ENCODE assay signal across 14 cellular contexts in genomic region chr14:25896777-25897176, GRCh38.
DNase-seq lines count a peak whose midpoint lies in the region; TF ChIP-seq lines count a peak whose summit lies in the region.
"Had no signal": no experiment of that assay in that cellular context is flagged by ENCODE, and none has a peak within 500 bp of the region (broad histone marks: within the 10 kb centered on the region; RNA-seq: fewer than 3 reads in every experiment).

No MANE protein-coding gene starts in this region.

- no peak overlapping the region for H2AK5ac ChIP-seq in H9 (ENCODE audit: insufficient read length, low read length)

- H4K91ac ChIP-seq in H9 (ENCODE audit: insufficient read length, low read depth, low read length) = no peak overlapping the region

- H3K4ac ChIP-seq in H9 (ENCODE audit: low read depth, low read length) = no peak overlapping the region

- H3K9ac ChIP-seq in H9 (ENCODE audit: extremely low read depth, insufficient read length, low read length) = no peak overlapping the region
- no peak overlapping the region for H3K9ac ChIP-seq in endodermal cell (ENCODE audit: extremely low read depth, low read length, poor library complexity, severe bottlenecking)

- no peak overlapping the region for H2AFZ ChIP-seq in H9 (ENCODE audit: low read length)

- no peak overlapping the region for H3K27ac Mint-ChIP-seq in H9
- H3K27ac Mint-ChIP-seq in endodermal cell = no peak overlapping the region
- H3K27ac Mint-ChIP-seq: CD4-positive, alpha-beta T cell; IgD-negative memory B cell had no signal

- H3T11ph ChIP-seq in H9 (ENCODE audit: low read length) = no peak overlapping the region

- H3K4me2 ChIP-seq in H9 (ENCODE audit: insufficient read depth, insufficient read length, low read length) = peak overlapping the region; percentile 33

- H3K9me3 Mint-ChIP-seq in H9 (no peaks in the 10 kb centered on the region; a peak in 1 of 5 replicates), endodermal cell (no peaks in the 10 kb centered on the region)

- H3K4me1 Mint-ChIP-seq in H9 (peaks cover 19 to 28% of the 10 kb centered on the region in 2 experiments), endodermal cell (peaks cover 7% of the 10 kb centered on the region)
- H3K4me1 Mint-ChIP-seq: IgD-negative memory B cell had no signal

- H4K8ac ChIP-seq in H9 (replicated peaks; ENCODE audit: insufficient read length, low read depth, low read length) = no peak overlapping the region

- H3K79me1 ChIP-seq in H9 (ENCODE audit: insufficient read depth, low read depth, low read length, poor library complexity, severe bottlenecking) = no peaks in the 10 kb centered on the region

- no CpG with 5 or more reads among the region's 1 CpG for WGBS in H9 (ENCODE audit: extremely low coverage, insufficient read length, low lambda C conversion rate)
- WGBS in endodermal cell (ENCODE audit: insufficient coverage in 1 of 2, insufficient read length in 1 of 2), 2 experiments = 60 to 72% methylated on average over 1 of the region's 1 CpG

- H3K9me3 ChIP-seq in H9 (ENCODE audit: control insufficient read depth, low read depth, low read length) = no peaks in the 10 kb centered on the region
- no peaks in the 10 kb centered on the region for H3K9me3 ChIP-seq in endodermal cell (ENCODE audit: control insufficient read depth, low read length)
- H3K9me3 ChIP-seq: Caco-2 had no signal

- H3K14ac ChIP-seq in H9 (ENCODE audit: insufficient read depth, low read length) = no peak overlapping the region

- no peak overlapping the region for H2BK5ac ChIP-seq in H9 (ENCODE audit: insufficient read length, low read length)

- no peaks in the 10 kb centered on the region for H4K20me1 ChIP-seq in H9 (ENCODE audit: control insufficient read depth, insufficient read depth, insufficient read length)

- H3K4me3 Mint-ChIP-seq in H9 = no peak overlapping the region
- H3K4me3 Mint-ChIP-seq in endodermal cell = no peak overlapping the region
- H3K4me3 Mint-ChIP-seq: CD4-positive, alpha-beta T cell; IgD-negative memory B cell had no signal

- H3K79me2 ChIP-seq in H9 (ENCODE audit: insufficient read depth, low read length) = no peaks in the 10 kb centered on the region

- no peak overlapping the region for H4K5ac ChIP-seq in H9 (ENCODE audit: insufficient read length, low read depth, low read length)

- no peaks in the 10 kb centered on the region for H3K27me3 ChIP-seq in H9 (ENCODE audit: insufficient read depth, low read length)
- no peaks in the 10 kb centered on the region for H3K27me3 ChIP-seq in endodermal cell (ENCODE audit: control insufficient read depth, insufficient read depth, low read length, poor library complexity, severe bottlenecking)

- no peak overlapping the region for H2BK15ac ChIP-seq in H9 (ENCODE audit: low read depth, low read length)

- H3K18ac ChIP-seq in H9 (ENCODE audit: insufficient read length, low read depth, low read length) = no peak overlapping the region

- H2BK120ac ChIP-seq in H9 (ENCODE audit: low read depth, low read length, poor library complexity, severe bottlenecking) = no peak overlapping the region

- no peak overlapping the region for H2BK12ac ChIP-seq in H9 (ENCODE audit: insufficient read length, low read depth, low read length)

- no peaks in the 10 kb centered on the region; the same call in 1 of the 2 replicates for H3K4me1 ChIP-seq in H9 (ENCODE audit: insufficient read depth, low read length)
- H3K4me1 ChIP-seq in endodermal cell (ENCODE audit: control insufficient read depth, insufficient read depth, low read length) = peaks cover 2% of the 10 kb centered on the region
- H3K4me1 ChIP-seq: Caco-2 had no signal

- H3K36me3 ChIP-seq in endodermal cell (ENCODE audit: control insufficient read depth, insufficient read depth, low read length) = no peaks in the 10 kb centered on the region

- H3K4me3 ChIP-seq in endodermal cell (ENCODE audit: low read length) = no peak overlapping the region

- DNase-seq in H9 (peak; percentile 29), endodermal cell (peak; percentile 45), iPS-NIHi7 (ENCODE audit: extremely low spot score) (peak; percentile 9), 8988T (no peak), KG1 (lab: John Stamatoyannopoulos, UW) (no peak), medulla oblongata (ENCODE audit: extremely low spot score) (no peak)
- DNase-seq: ACHN; Caco-2; CD4-positive, alpha-beta T cell; GDM1; HCEC 1CT; KBM-7 had no signal

- H3K23me2 ChIP-seq in H9 (ENCODE audit: insufficient read length, low read depth, low read length, poor library complexity, severe bottlenecking) = no peaks in the 10 kb centered on the region

- no peak overlapping the region for H2BK20ac ChIP-seq in H9 (ENCODE audit: low read depth, low read length, poor library complexity, severe bottlenecking)

- no peak overlapping the region for H3K27ac ChIP-seq in H9 (ENCODE audit: insufficient read length, low read depth, low read length)
- no peak overlapping the region for H3K27ac ChIP-seq in endodermal cell (ENCODE audit: low read depth, low read length)
- H3K27ac ChIP-seq: C4-2B had no signal

- no peak overlapping the region for H3K23ac ChIP-seq in H9 (ENCODE audit: insufficient read length, low read depth, low read length)

- H3K36me3 Mint-ChIP-seq in H9 (ENCODE audit: insufficient read depth in 1 of 3, low read depth in 3 of 3) (no peaks in the 10 kb centered on the region), endodermal cell (ENCODE audit: low read depth) (no peaks in the 10 kb centered on the region)
- H3K36me3 Mint-ChIP-seq: IgD-negative memory B cell had no signal

- no peaks in the 10 kb centered on the region for H3K27me3 Mint-ChIP-seq in H9 (ENCODE audit: low read depth)
- no peaks in the 10 kb centered on the region for H3K27me3 Mint-ChIP-seq in endodermal cell (ENCODE audit: insufficient read depth)
- H3K27me3 Mint-ChIP-seq: CD4-positive, alpha-beta T cell; IgD-negative memory B cell had no signal

- H3K56ac ChIP-seq in H9 (ENCODE audit: insufficient read length, low read depth, low read length) = no peak overlapping the region

- TF ChIP-seq CTCF in H9 (conservative IDR thresholded peaks at IDR 0.05) (no peak), endodermal cell (conservative IDR thresholded peaks at IDR 0.05) (no peak)

Comparison
In these comparisons a context has a peak if more than half of its experiments do, and no peak if none do; other contexts are left out.
1. DNase-seq: peak in H9 (single experiment), endodermal cell (single experiment) and iPS-NIHi7 (single experiment); none in 8988T (single experiment), KG1 (single experiment) and medulla oblongata (single experiment).